In the genomic region with DNA sequence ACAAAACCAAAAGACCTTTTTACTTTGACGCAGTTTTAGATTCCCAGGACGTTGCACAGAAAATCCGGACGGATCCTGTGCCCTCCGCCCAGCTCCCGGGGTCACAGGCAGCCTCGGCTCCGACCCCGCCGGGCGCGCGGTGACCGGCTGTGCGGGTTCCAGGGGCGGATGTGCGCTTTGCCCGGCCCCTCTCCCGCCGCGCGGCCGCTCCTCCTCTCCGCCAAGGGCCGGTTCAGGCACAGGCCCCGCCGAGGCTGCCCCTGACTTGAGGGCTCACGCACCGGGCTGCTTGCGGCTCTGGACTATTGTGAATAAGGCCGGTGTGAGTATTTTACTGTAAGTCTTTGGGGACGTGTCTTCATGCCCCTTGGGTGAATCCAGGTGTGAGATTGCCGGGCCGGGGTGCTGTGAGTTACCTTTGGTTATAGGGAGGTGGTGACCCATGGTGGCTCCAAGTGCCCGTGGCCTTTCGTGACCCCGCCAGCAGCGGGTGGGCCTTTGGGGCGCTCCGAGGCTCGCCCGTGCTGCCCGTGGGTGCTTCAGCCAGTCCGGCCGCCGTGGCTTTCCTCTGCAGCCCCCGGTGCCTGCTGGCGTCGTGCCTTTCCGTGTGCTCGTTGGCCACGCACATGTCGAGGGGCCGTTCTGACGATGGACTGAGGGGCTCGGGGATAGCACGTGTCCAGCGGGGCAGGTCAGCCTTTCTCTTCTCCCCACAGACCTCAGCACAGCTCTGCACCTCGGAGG, we compare ENCODE assay signal across 8 cellular contexts. TPM values are rescaled to one million over a fixed set of nuclear protein-coding genes. Genes with fewer than 3 reads are reported as not detected.
DNase-seq lines count a peak whose midpoint lies in the region; ATAC-seq and TF ChIP-seq lines count a peak whose summit lies in the region.

No MANE protein-coding gene starts in this region.

- WGBS in HUES64: 60% methylated on average over 59 of the region's 59 CpGs

- TF ChIP-seq CTCF in AG10803 (conservative IDR thresholded peaks at IDR 0.05; ENCODE audit: low read length) (no peak), coronary artery (IDR thresholded peaks at IDR 0.05) (no peak), mucosa of descending colon (IDR thresholded peaks at IDR 0.05) (no peak)

- H3K4me1 ChIP-seq in HUES64 (ENCODE audit: insufficient read depth, low read length) (no peaks in the 10 kb centered on the region), mucosa of descending colon (ENCODE audit: low read depth) (peaks cover 9% of the 10 kb centered on the region)

- DNase-seq in AG10803 (ENCODE audit: low read depth) (no peak), coronary artery (ENCODE audit: low spot score) (no peak), mucosa of descending colon (peak in 2 of 3 donors; percentile 29 to 37), cerebellar nuclear complex (lab: John Stamatoyannopoulos, UW) (no peak), NCI-H82 treated with DMSO at 0.1 percent for 48 hours (lab: John Stamatoyannopoulos, UW; ENCODE audit: unreplicated experiment) (no peak), SIG-M5 treated with dmso at 0.1 percent for 504 hours (lab: John Stamatoyannopoulos, UW; ENCODE audit: unreplicated experiment) (no peak)

- H3K9ac ChIP-seq in HUES64 (ENCODE audit: low read depth, low read length): no peak overlapping the region

- H3K4me3 ChIP-seq in AG10803 (ENCODE audit: low read length): peak overlapping the region; percentile 65
- peak overlapping the region; percentile 50 for H3K4me3 ChIP-seq in HUES64 (ENCODE audit: low read length)
- peak overlapping the region; percentile 80 for H3K4me3 ChIP-seq in coronary artery
- no peak overlapping the region for H3K4me3 ChIP-seq in mucosa of descending colon

- H3K36me3 ChIP-seq in HUES64 (ENCODE audit: insufficient read depth, low read length): no peaks in the 10 kb centered on the region
- H3K36me3 ChIP-seq in mucosa of descending colon (ENCODE audit: low read depth): no peaks in the 10 kb centered on the region

- peaks cover 26% of the 10 kb centered on the region for H3K9me3 ChIP-seq in HUES64 (ENCODE audit: insufficient read depth, low read depth, low read length)
- peaks cover 11% of the 10 kb centered on the region for H3K9me3 ChIP-seq in mucosa of descending colon

- peak; percentile 28 for ATAC-seq in GM19397 (IDR thresholded peaks at IDR 0.05; ENCODE audit: unreplicated experiment)
- peak; percentile 26 for ATAC-seq in mucosa of descending colon

- no peak overlapping the region for H3K27ac ChIP-seq in HUES64 (ENCODE audit: low read depth, low read length)
- peak overlapping the region; percentile 25 to 87 for H3K27ac ChIP-seq in coronary artery

- intact Hi-C loops in mucosa of descending colon (cut with DNase I, micrococcal nuclease): no loop called here

- peaks cover 75% of the 10 kb centered on the region for H3K27me3 ChIP-seq in HUES64 (ENCODE audit: insufficient read depth, low read length)

RNA-seq across cellular contexts. Expression of a gene that starts 45.9 kb away (rescaled TPM):
- 29.0 TPM for polyA plus RNA-seq in HUES64 (2013, experiment 1 of 2)
- 31.7 TPM for polyA plus RNA-seq in HUES64 (2013, experiment 2 of 2)
- total RNA-seq in mucosa of descending colon: 10 to 100 TPM; 12.9 to 17.5 (median 13.3) TPM

RNA-seq across cellular contexts. Expression of a gene that starts 46.1 kb away (rescaled TPM):
- 11.2 TPM for polyA plus RNA-seq in HUES64 (2013, experiment 1 of 2)
- 9.3 TPM for polyA plus RNA-seq in HUES64 (2013, experiment 2 of 2)
- total RNA-seq in mucosa of descending colon: 10 to 100 TPM; 14.2 to 18.7 (median 15.6) TPM

Comparison
In these comparisons a context has a peak if more than half of its experiments do, and no peak if none do; other contexts are left out.
1. DNase-seq: peak in mucosa of descending colon (2 of 3); none in AG10803 (single experiment), coronary artery (single experiment), cerebellar nuclear complex (0 of 2), NCI-H82 treated with DMSO at 0.1 percent for 48 hours (single experiment) and SIG-M5 treated with dmso at 0.1 percent for 504 hours (single experiment).